ENCODE assay signal across 1 cellular context in genomic region chr19:3721131-3721899, GRCh38.
TF ChIP-seq lines count a peak whose summit lies in the region.

No MANE protein-coding gene starts in this region.

TF ChIP-seq in HepG2, 621 proteins besides CTCF, POLR2A, EP300 and RAD21 (continued from another document and continues in another):
- TF ChIP-seq ZHX2 (IDR thresholded peaks at IDR 0.05; ENCODE audit: low read depth) (no peak), ZHX2 (CRISPR knock-in tag; IDR thresholded peaks at IDR 0.05; ENCODE audit: borderline replicate concordance) (no peak), GPN1 (CRISPR knock-in tag; IDR thresholded peaks at IDR 0.05; ENCODE audit: borderline replicate concordance) (no peak), NFATC3 (CRISPR knock-in tag; IDR thresholded peaks at IDR 0.05) (no peak), ZFP37 (CRISPR knock-in tag; IDR thresholded peaks at IDR 0.05; ENCODE audit: borderline replicate concordance) (no peak), HHEX (CRISPR knock-in tag; IDR thresholded peaks at IDR 0.05) (no peak), ARID5B (CRISPR knock-in tag; IDR thresholded peaks at IDR 0.05) (peak; percentile 46; the same call in 1 of the 2 replicates), ZXDC (CRISPR knock-in tag; IDR thresholded peaks at IDR 0.05) (no peak), ZBTB4 (CRISPR knock-in tag; IDR thresholded peaks at IDR 0.05; ENCODE audit: borderline replicate concordance) (0 out of 2 replicates have a peak, but pooled peaks have one; percentile 32), HINFP (CRISPR knock-in tag; IDR thresholded peaks at IDR 0.05; ENCODE audit: low read depth) (no peak), ZBTB40 (IDR thresholded peaks at IDR 0.05) (no peak), ZBTB40 (CRISPR knock-in tag; IDR thresholded peaks at IDR 0.05) (no peak), ZNF362 (CRISPR knock-in tag; IDR thresholded peaks at IDR 0.05; ENCODE audit: borderline replicate concordance) (no peak), REXO4 (CRISPR knock-in tag; IDR thresholded peaks at IDR 0.05; ENCODE audit: borderline replicate concordance) (no peak), SIN3B (IDR thresholded peaks at IDR 0.05; ENCODE audit: low read length) (no peak), HNF4A (CRISPR knock-in tag; IDR thresholded peaks at IDR 0.05) (no peak), ZNF549 (CRISPR knock-in tag; IDR thresholded peaks at IDR 0.05) (no peak), ZNF207 (IDR thresholded peaks at IDR 0.05; ENCODE audit: borderline replicate concordance) (no peak), THAP8 (CRISPR knock-in tag; IDR thresholded peaks at IDR 0.05; ENCODE audit: borderline replicate concordance) (no peak)
